In genomic region chr6:44088827-44089590, GRCh38 we compare ENCODE assay signal across 19 cellular contexts. TPM values are rescaled to one million over a fixed set of nuclear protein-coding genes. Genes with fewer than 3 reads are reported as not detected.
DNase-seq lines count a peak whose midpoint lies in the region; ATAC-seq, FAIRE-seq and TF ChIP-seq lines count a peak whose summit lies in the region.
"Had no signal": no experiment of that assay in that cellular context is flagged by ENCODE, and none has a peak within 500 bp of the region (broad histone marks: within the 10 kb centered on the region; RNA-seq: fewer than 3 reads in every experiment).

No MANE protein-coding gene starts in this region.

- DNase-seq in HepG2 (ENCODE audit: low spot score) (no peak), right lobe of liver (no peak), chondrocyte (ENCODE audit: low spot score) (peak; percentile 61), neuronal stem cell (ENCODE audit: low spot score) (no peak)
- no peak for DNase-seq in stimulated activated CD8-positive, alpha-beta memory T cell treated with anti-CD3 and anti-CD28 coated beads, Interleukin-4, amount 100 ng/mL, for 48 hours
- DNase-seq: C1 segment of cervical spinal cord; Calu3; CD4-positive, alpha-beta memory T cell; COR-L47; DMS53; DMS79 treated with DMSO at 0.1 percent for 48 hours; GF-D8; GM23248; H7; HCEC 1CT had no signal

- H3K9me3 Mint-ChIP-seq in chondrocyte (ENCODE audit: low read depth), result no peaks in the 10 kb centered on the region
- H3K9me3 Mint-ChIP-seq: CD4-positive, alpha-beta memory T cell had no signal

- no peaks in the 10 kb centered on the region for H3K27me3 Mint-ChIP-seq in chondrocyte (ENCODE audit: low read depth)
- H3K27me3 Mint-ChIP-seq: CD4-positive, alpha-beta memory T cell had no signal

- TF ChIP-seq POLR2A in HepG2 (IDR thresholded peaks at IDR 0.05; ENCODE audit: insufficient read depth in 1 of 2, low read depth in 2 of 2, low read length in 2 of 2) (no peak), right lobe of liver (IDR thresholded peaks at IDR 0.05) (no peak)

- no peak overlapping the region for H3K4me3 ChIP-seq in HepG2 (replicated peaks in 1 of 3; ENCODE audit: insufficient read depth in 1 of 3, low read depth in 2 of 3, low read length in 3 of 3)
- H3K4me3 ChIP-seq in right lobe of liver, result no peak overlapping the region
- no peak overlapping the region for H3K4me3 ChIP-seq in neuronal stem cell (ENCODE audit: low read length in 2 of 2)
- H3K4me3 ChIP-seq: GM23248 had no signal

- peaks cover 4% of the 10 kb centered on the region for H3K4me1 Mint-ChIP-seq in chondrocyte (ENCODE audit: low read depth)
- H3K4me1 Mint-ChIP-seq: CD4-positive, alpha-beta memory T cell had no signal

- H3K79me2 ChIP-seq in HepG2 (ENCODE audit: insufficient read depth, low read length), result no peaks in the 10 kb centered on the region

- H3K4me1 ChIP-seq in HepG2 (ENCODE audit: insufficient read depth, low read length), result peaks cover 75% of the 10 kb centered on the region
- peaks cover 0 to 8% (median 2%) of the 10 kb centered on the region in 4 donors for H3K4me1 ChIP-seq in right lobe of liver
- peaks cover 7 to 13% of the 10 kb centered on the region in 2 donors for H3K4me1 ChIP-seq in neuronal stem cell (ENCODE audit: control insufficient read depth in 2 of 2, insufficient read depth in 1 of 2, low read depth in 1 of 2, low read length in 2 of 2)

- H3K36me3 ChIP-seq in HepG2 (replicated peaks in 1 of 2; ENCODE audit: control insufficient read depth in 1 of 2, insufficient read depth in 2 of 2, low read length in 2 of 2) (no peaks in the 10 kb centered on the region), right lobe of liver (no peaks in the 10 kb centered on the region), neuronal stem cell (replicated peaks in 1 of 2; ENCODE audit: control insufficient read depth in 2 of 2, insufficient read depth in 2 of 2, low read length in 2 of 2) (peaks cover 11 to 13% of the 10 kb centered on the region in 2 donors)

- in situ Hi-C loops in HepG2 (cut with HindIII; ENCODE audit: extremely low pct_ligation_motif_present, low pct_unique_long_range_greater_than_20kb), result no loop called here

- intact Hi-C loops in HepG2 (cut with micrococcal nuclease; ENCODE audit: unreplicated experiment), result no loop called here
- intact Hi-C loops in right lobe of liver (cut with DNase I), result loop anchor here in 1 of 2 donors (10.0 kb wide), 1 partner anchor 424 kb away; no protein-coding TSS in a partner anchor

- no peak overlapping the region for H3K4me3 Mint-ChIP-seq in chondrocyte (ENCODE audit: unreplicated experiment)
- H3K4me3 Mint-ChIP-seq: CD4-positive, alpha-beta memory T cell had no signal

- H2AFZ ChIP-seq in HepG2 (ENCODE audit: low read length) (no peak overlapping the region), neuronal stem cell (ENCODE audit: low read length) (no peak overlapping the region)
- H2AFZ ChIP-seq: GM23248 had no signal

- no peak overlapping the region for H4K8ac ChIP-seq in neuronal stem cell (ENCODE audit: low read depth, low read length)

- POLR2A ChIA-PET in HepG2 (lab: Yijun Ruan, JAX), result no interaction called here

- H3K27me3 ChIP-seq in HepG2 (ENCODE audit: control insufficient read depth in 1 of 2, insufficient read depth in 2 of 2, low read length in 2 of 2), result no peaks in the 10 kb centered on the region
- no peaks in the 10 kb centered on the region for H3K27me3 ChIP-seq in right lobe of liver
- no peaks in the 10 kb centered on the region for H3K27me3 ChIP-seq in neuronal stem cell (ENCODE audit: control insufficient read depth in 3 of 3, insufficient read depth in 3 of 3, low read depth in 1 of 3, low read length in 3 of 3)

- H4K91ac ChIP-seq in neuronal stem cell (ENCODE audit: low read depth, low read length, poor library complexity), result no peak overlapping the region

- TF ChIP-seq RAD21 in HepG2 (CRISPR knock-in tag; IDR thresholded peaks at IDR 0.05), result no peak

- H3K9ac ChIP-seq in HepG2 (ENCODE audit: insufficient read depth, low read depth, low read length) (no peak overlapping the region), neuronal stem cell (ENCODE audit: low read depth, low read length, poor library complexity) (no peak overlapping the region)
- H3K9ac ChIP-seq: GM23248 had no signal

- no peak overlapping the region for H2BK15ac ChIP-seq in neuronal stem cell (ENCODE audit: low read length)

- no peaks in the 10 kb centered on the region for H4K20me1 ChIP-seq in HepG2 (ENCODE audit: insufficient read depth, low read length)

- 96% methylated on average over 8 of the region's 11 CpGs for WGBS in HepG2 (ENCODE audit: low lambda C conversion rate)
- WGBS in right lobe of liver (ENCODE audit: insufficient coverage, low coverage, low lambda C conversion rate, missing lambda C conversion rate), result 96% methylated on average over 3 of the region's 11 CpGs
- no CpG with 5 or more reads among the region's 11 CpGs for WGBS in neuronal stem cell (ENCODE audit: extremely low coverage in 2 of 2, insufficient read length in 2 of 2, insufficient replicate concordance in 1 of 2), 2 donors

- H3K79me1 ChIP-seq in neuronal stem cell (ENCODE audit: low read depth, low read length), result no peaks in the 10 kb centered on the region

- TF ChIP-seq CTCF in HepG2 (CRISPR knock-in tag; IDR thresholded peaks at IDR 0.05) (no peak), right lobe of liver (IDR thresholded peaks at IDR 0.05) (no peak), chondrocyte (IDR thresholded peaks at IDR 0.05) (no peak)

- H2AK5ac ChIP-seq in neuronal stem cell (ENCODE audit: low read depth, low read length), result no peak overlapping the region

- FAIRE-seq in HepG2 (lab: Jason Lieb, UNC), result no peak
- FAIRE-seq: GM12891, GM18507, H1 had no signal

- H3K27ac Mint-ChIP-seq in chondrocyte (ENCODE audit: unreplicated experiment), result no peak overlapping the region

- H3K4ac ChIP-seq in neuronal stem cell (ENCODE audit: low read length), result no peak overlapping the region

- TF ChIP-seq EP300 in HepG2 (IDR thresholded peaks at IDR 0.05; ENCODE audit: low read depth in 2 of 2, low read length in 2 of 2) (no peak), HepG2 (CRISPR knock-in tag; IDR thresholded peaks at IDR 0.05; ENCODE audit: borderline replicate concordance) (no peak)

- H3K27ac ChIP-seq in HepG2 (ENCODE audit: extremely low read length, insufficient read depth, low read length) (no peak overlapping the region), right lobe of liver (no peak overlapping the region), neuronal stem cell (replicated peaks; ENCODE audit: low read length) (no peak overlapping the region)
- H3K27ac ChIP-seq: GM23248 had no signal

- no peak overlapping the region for H3K18ac ChIP-seq in neuronal stem cell (ENCODE audit: low read length)

- H3K36me3 Mint-ChIP-seq in chondrocyte (ENCODE audit: low read depth), result peaks cover 2% of the 10 kb centered on the region

- H3K4me2 ChIP-seq in HepG2 (ENCODE audit: low read depth, low read length), result no peak overlapping the region
- H3K4me2 ChIP-seq in neuronal stem cell (ENCODE audit: insufficient read depth, low read length, poor library complexity, severe bottlenecking), result no peak overlapping the region

- H3K9me3 ChIP-seq in HepG2 (ENCODE audit: low read length) (no peaks in the 10 kb centered on the region), right lobe of liver (no peaks in the 10 kb centered on the region), neuronal stem cell (replicated peaks in 1 of 2; ENCODE audit: control insufficient read depth in 2 of 2, insufficient read depth in 1 of 2, low read depth in 1 of 2, low read length in 2 of 2) (no peaks in the 10 kb centered on the region)

- H2BK120ac ChIP-seq in neuronal stem cell (ENCODE audit: low read depth, low read length), result no peak overlapping the region

- H2BK5ac ChIP-seq in neuronal stem cell (ENCODE audit: low read length), result no peak overlapping the region

- no peak overlapping the region for H2BK12ac ChIP-seq in neuronal stem cell (ENCODE audit: low read length)

- no peak for ATAC-seq in HepG2
- no peak for ATAC-seq in right lobe of liver
- ATAC-seq in GM19035 (IDR thresholded peaks at IDR 0.05; ENCODE audit: unreplicated experiment), result no peak

- H3K14ac ChIP-seq in neuronal stem cell (ENCODE audit: low read length), result peak overlapping the region; percentile 14

- no TSS peak for BruUV-seq in HepG2 (replicated peaks; lab: Mats Ljungman, UMichigan)

- no peak overlapping the region for H3K23ac ChIP-seq in neuronal stem cell (ENCODE audit: low read depth, low read length, poor library complexity)

- CTCF ChIA-PET in HepG2 (lab: Yijun Ruan, JAX; ENCODE audit: low intra/inter-chr PET ratio, low total read pairs), result no interaction called here

RNA-seq across cellular contexts. Expression of gene MRPL14, which starts 38.2 kb away (rescaled TPM):
- total RNA-seq in HepG2 (2016; rRNA removed; fragmentation: Illumina TruSeq; extraction: Trizol) (178 and 191 TPM in 2 replicates), right lobe of liver (10 to 100 TPM; 26.5 to 70.0 (median 35.4) TPM), chondrocyte (35.1 to 38.7 TPM (median 35.5 TPM) in 3 replicates)
- total RNA-seq in HepG2 (2016; cell fraction: cytosol; rRNA removed; fragmentation: Illumina TruSeq; extraction: Trizol; ENCODE audit: low read depth), result 169 and 189 TPM in 2 replicates
- 186 and 208 TPM in 2 replicates for total RNA-seq in HepG2 (2016; cell fraction: insoluble cytoplasmic fraction; rRNA removed; fragmentation: Illumina TruSeq; extraction: Trizol)
- 148 and 200 TPM in 2 replicates for total RNA-seq in HepG2 (2016; cell fraction: membrane; rRNA removed; fragmentation: Illumina TruSeq; extraction: Trizol)
- 65.1 and 65.8 TPM in 2 replicates for total RNA-seq in HepG2 (2016; cell fraction: nucleus; rRNA removed; fragmentation: Illumina TruSeq; extraction: Trizol)
- 157 and 166 TPM in 2 replicates for polyA plus RNA-seq in HepG2 (2011; rRNA removed)
- 144 and 170 TPM in 2 replicates for polyA plus RNA-seq in HepG2 (2011; cell fraction: cytosol; rRNA removed)
- 42.8 and 46.0 TPM in 2 replicates for polyA plus RNA-seq in HepG2 (2011; cell fraction: nucleus; rRNA removed)
- 135 and 137 TPM in 2 replicates for polyA plus RNA-seq in HepG2 (2012)
- polyA plus RNA-seq in HepG2 (2016; cell fraction: cytosol; fragmentation: Illumina TruSeq; extraction: Trizol; ENCODE audit: low read depth), result 114 and 150 TPM in 2 replicates
- 163 and 186 TPM in 2 replicates for polyA plus RNA-seq in HepG2 (2016; cell fraction: insoluble cytoplasmic fraction; fragmentation: Illumina TruSeq; extraction: Trizol; ENCODE audit: low read depth)
- 111 and 143 TPM in 2 replicates for polyA plus RNA-seq in HepG2 (2016; cell fraction: membrane; fragmentation: Illumina TruSeq; extraction: Trizol; ENCODE audit: low read depth)
- 92.9 and 98.5 TPM in 2 replicates for polyA plus RNA-seq in HepG2 (2016; cell fraction: nucleus; fragmentation: Illumina TruSeq; extraction: Trizol; ENCODE audit: insufficient read depth, low read depth)
- 33.2 and 40.9 TPM in 2 replicates for polyA minus RNA-seq in HepG2 (2011; rRNA and poly(A)+ RNA removed; ENCODE audit: low replicate concordance)
- 22.7 and 28.4 TPM in 2 replicates for polyA minus RNA-seq in HepG2 (2011; cell fraction: cytosol; rRNA and poly(A)+ RNA removed)
- 20.0 and 21.5 TPM in 2 replicates for polyA minus RNA-seq in HepG2 (2011; cell fraction: nucleus; rRNA and poly(A)+ RNA removed)
- polyA plus RNA-seq in neuronal stem cell (2013, experiment 1 of 2), result 64.6 TPM
- polyA plus RNA-seq in neuronal stem cell (2013, experiment 2 of 2), result 66.2 TPM

RNA-seq across cellular contexts. Expression of gene TMEM63B, which starts 38.3 kb away (rescaled TPM):
- total RNA-seq in HepG2 (2016; rRNA removed; fragmentation: Illumina TruSeq; extraction: Trizol), result 13.9 and 27.4 TPM in 2 replicates
- 5.1 and 5.8 TPM in 2 replicates for total RNA-seq in HepG2 (2016; cell fraction: cytosol; rRNA removed; fragmentation: Illumina TruSeq; extraction: Trizol; ENCODE audit: low read depth)
- total RNA-seq in HepG2 (2016; cell fraction: insoluble cytoplasmic fraction; rRNA removed; fragmentation: Illumina TruSeq; extraction: Trizol), result 11.4 and 28.3 TPM in 2 replicates
- 14.9 and 15.8 TPM in 2 replicates for total RNA-seq in HepG2 (2016; cell fraction: membrane; rRNA removed; fragmentation: Illumina TruSeq; extraction: Trizol)
- total RNA-seq in HepG2 (2016; cell fraction: nucleus; rRNA removed; fragmentation: Illumina TruSeq; extraction: Trizol), result 28.7 and 33.8 TPM in 2 replicates
- polyA plus RNA-seq in HepG2 (2011; rRNA removed), result 75.8 and 83.8 TPM in 2 replicates
- 81.0 and 82.0 TPM in 2 replicates for polyA plus RNA-seq in HepG2 (2011; cell fraction: cytosol; rRNA removed)
- 185 and 224 TPM in 2 replicates for polyA plus RNA-seq in HepG2 (2011; cell fraction: nucleus; rRNA removed)
- 37.7 and 41.7 TPM in 2 replicates for polyA plus RNA-seq in HepG2 (2012)
- polyA plus RNA-seq in HepG2 (2016; cell fraction: cytosol; fragmentation: Illumina TruSeq; extraction: Trizol; ENCODE audit: low read depth), result 5.0 and 5.6 TPM in 2 replicates
- 13.6 and 16.8 TPM in 2 replicates for polyA plus RNA-seq in HepG2 (2016; cell fraction: insoluble cytoplasmic fraction; fragmentation: Illumina TruSeq; extraction: Trizol; ENCODE audit: low read depth)
- 10.0 and 10.2 TPM in 2 replicates for polyA plus RNA-seq in HepG2 (2016; cell fraction: membrane; fragmentation: Illumina TruSeq; extraction: Trizol; ENCODE audit: low read depth)
- 69.5 and 76.1 TPM in 2 replicates for polyA plus RNA-seq in HepG2 (2016; cell fraction: nucleus; fragmentation: Illumina TruSeq; extraction: Trizol; ENCODE audit: insufficient read depth, low read depth)
- 62.2 and 179 TPM in 2 replicates for polyA minus RNA-seq in HepG2 (2011; rRNA and poly(A)+ RNA removed; ENCODE audit: low replicate concordance)
- 36.8 and 42.0 TPM in 2 replicates for polyA minus RNA-seq in HepG2 (2011; cell fraction: cytosol; rRNA and poly(A)+ RNA removed)
- 36.6 and 36.8 TPM in 2 replicates for polyA minus RNA-seq in HepG2 (2011; cell fraction: nucleus; rRNA and poly(A)+ RNA removed)
- 10 to 100 TPM; 30.6 to 41.0 (median 36.8) TPM for total RNA-seq in right lobe of liver
- total RNA-seq in chondrocyte, result 36.2 to 40.7 TPM (median 40.3 TPM) in 3 replicates
- 28.8 TPM for polyA plus RNA-seq in neuronal stem cell (2013, experiment 1 of 2)
- 27.4 TPM for polyA plus RNA-seq in neuronal stem cell (2013, experiment 2 of 2)
